1 cellular context compared by ENCODE assay signal in genomic region chr11:15730617-15731385, GRCh38.
TF ChIP-seq lines count a peak whose summit lies in the region.

No MANE protein-coding gene starts in this region.

TF ChIP-seq in GM23338, 12 proteins besides CTCF, POLR2A, EP300 and RAD21 (continued from another document):
- no peak for TF ChIP-seq REST (IDR thresholded peaks at IDR 0.05; ENCODE audit: unreplicated experiment)
- no peak for TF ChIP-seq EZH2phosphoT487 (IDR thresholded peaks at IDR 0.05; ENCODE audit: unreplicated experiment)
- TF ChIP-seq POLR2AphosphoS5 (IDR thresholded peaks at IDR 0.05; ENCODE audit: low read depth): no peak
- TF ChIP-seq ZNF114 (CRISPR knock-in tag; IDR thresholded peaks at IDR 0.05): no peak
